In genomic region chr1:234707641-234708040, GRCh38 we compare ENCODE assay signal across 19 cellular contexts.
DNase-seq lines count a peak whose midpoint lies in the region; ATAC-seq and TF ChIP-seq lines count a peak whose summit lies in the region.
"Had no signal": no experiment of that assay in that cellular context is flagged by ENCODE, and none has a peak within 500 bp of the region (broad histone marks: within the 10 kb centered on the region; RNA-seq: fewer than 3 reads in every experiment).

No MANE protein-coding gene starts in this region.

- H3K79me2 ChIP-seq in ACC112 (ENCODE audit: control insufficient read depth, insufficient read depth, low read length, unreplicated experiment), result no peaks in the 10 kb centered on the region

- TF ChIP-seq POLR2A in NB4 (IDR thresholded peaks at IDR 0.05; ENCODE audit: extremely low read depth, insufficient read length), result no peak

- H3K27ac ChIP-seq in ACC112 (ENCODE audit: low read depth, low read length) (peak overlapping the region; percentile 31; the same call in 1 of the 2 replicates), left lung (peak overlapping the region; percentile 61 to 62)
- H3K27ac ChIP-seq: KMS-11, tibial nerve had no signal

- H3K27me3 Mint-ChIP-seq in endothelial cell (ENCODE audit: unreplicated experiment), result peaks cover 5% of the 10 kb centered on the region
- H3K27me3 Mint-ChIP-seq: activated CD8-positive, alpha-beta T cell treated with anti-CD3 and anti-CD28 coated beads for 36 hours had no signal

- no peaks in the 10 kb centered on the region for H3K27me3 ChIP-seq in ACC112 (ENCODE audit: insufficient read depth, low read length)
- H3K27me3 ChIP-seq in left lung, result no peaks in the 10 kb centered on the region
- H3K27me3 ChIP-seq: tibial nerve had no signal

- intact Hi-C loops in left lung (cut with DNase I), result no loop called here

- H2AFZ ChIP-seq in ACC112 (ENCODE audit: low read length, unreplicated experiment), result peak overlapping the region; percentile 80

- H3K4me3 ChIP-seq in ACC112 (ENCODE audit: low read depth, low read length), result no peak overlapping the region
- no peak overlapping the region for H3K4me3 ChIP-seq in NB4 (ENCODE audit: low read depth, low read length)
- no peak overlapping the region for H3K4me3 ChIP-seq in choroid plexus epithelial cell (ENCODE audit: low read depth, low read length)
- no peak overlapping the region for H3K4me3 ChIP-seq in left lung
- H3K4me3 ChIP-seq: mucosa of descending colon, tibial nerve had no signal

- peak; percentile 71 for ATAC-seq in left lung
- ATAC-seq: activated CD8-positive, alpha-beta T cell treated with anti-CD3 and anti-CD28 coated beads for 36 hours; activated T-cell treated with anti-CD3 and anti-CD28 coated beads, Interleukin-2, amount 50 U/mL, for 72 hours; mucosa of descending colon had no signal

- H3K36me3 Mint-ChIP-seq in endothelial cell (ENCODE audit: low read depth, unreplicated experiment), result no peaks in the 10 kb centered on the region

- H3K4me1 ChIP-seq in ACC112 (ENCODE audit: control insufficient read depth, insufficient read depth, low read length, unreplicated experiment) (peaks cover 20% of the 10 kb centered on the region), left lung (peaks cover 9 to 21% of the 10 kb centered on the region in 2 donors)

- no peak overlapping the region for H3K4me3 Mint-ChIP-seq in endothelial cell (ENCODE audit: unreplicated experiment)
- H3K4me3 Mint-ChIP-seq: activated CD8-positive, alpha-beta T cell treated with anti-CD3 and anti-CD28 coated beads for 36 hours; activated T-cell treated with anti-CD3 and anti-CD28 coated beads, Interleukin-2, amount 50 U/mL, for 72 hours had no signal

- H3K9me3 ChIP-seq in left lung, result no peaks in the 10 kb centered on the region
- H3K9me3 ChIP-seq: mucosa of descending colon, tibial nerve had no signal

- H3K36me3 ChIP-seq in ACC112 (ENCODE audit: insufficient read depth, low read length), result no peaks in the 10 kb centered on the region
- no peaks in the 10 kb centered on the region for H3K36me3 ChIP-seq in left lung
- H3K36me3 ChIP-seq: tibial nerve had no signal

- TF ChIP-seq CTCF in NB4 (IDR thresholded peaks at IDR 0.05; ENCODE audit: low read depth, low read length), result no peak
- no peak for TF ChIP-seq CTCF in choroid plexus epithelial cell (conservative IDR thresholded peaks at IDR 0.05; ENCODE audit: low read depth, low read length)
- no peak for TF ChIP-seq CTCF in left lung (IDR thresholded peaks at IDR 0.05)
- TF ChIP-seq CTCF in endothelial cell (IDR thresholded peaks at IDR 0.05; ENCODE audit: unreplicated experiment), result no peak

- peaks cover 7% of the 10 kb centered on the region for H3K4me1 Mint-ChIP-seq in endothelial cell (ENCODE audit: unreplicated experiment)

- no peak overlapping the region for H3K27ac Mint-ChIP-seq in endothelial cell (ENCODE audit: unreplicated experiment)
- H3K27ac Mint-ChIP-seq: activated CD8-positive, alpha-beta T cell treated with anti-CD3 and anti-CD28 coated beads for 36 hours; activated T-cell treated with anti-CD3 and anti-CD28 coated beads, Interleukin-2, amount 50 U/mL, for 72 hours had no signal

- DNase-seq in NB4 (ENCODE audit: low read depth) (peak; percentile 51), choroid plexus epithelial cell (ENCODE audit: low read depth) (peak; percentile 71), left lung (peak in 1 of 2 donors; percentile 52), endothelial cell (ENCODE audit: low spot score) (no peak), NCI-H2081 (lab: John Stamatoyannopoulos, UW) (no peak), AG08395 (ENCODE audit: low spot score) (no peak)
- DNase-seq in central memory CD4-positive, alpha-beta T cell, result no peak
- DNase-seq: activated CD8-positive, alpha-beta T cell treated with anti-CD3 and anti-CD28 coated beads for 36 hours; activated T-cell treated with anti-CD3 and anti-CD28 coated beads, Interleukin-2, amount 50 U/mL, for 72 hours; Caco-2; caudate nucleus; kidney; NCI-H1694; NCI-H510A; small intestine had no signal

- no peaks in the 10 kb centered on the region for H3K9me3 Mint-ChIP-seq in endothelial cell (ENCODE audit: unreplicated experiment)
- H3K9me3 Mint-ChIP-seq: activated CD8-positive, alpha-beta T cell treated with anti-CD3 and anti-CD28 coated beads for 36 hours had no signal

Comparison
In these comparisons a context has a peak if more than half of its experiments do, and no peak if none do; other contexts are left out.
1. DNase-seq: peak in NB4 (single experiment) and choroid plexus epithelial cell (single experiment); none in central memory CD4-positive, alpha-beta T cell (single experiment), endothelial cell (single experiment), NCI-H2081 (0 of 2) and AG08395 (single experiment).